In genomic region chr21:28738882-28739281, GRCh38 we compare ENCODE assay signal across 16 cellular contexts.
DNase-seq lines count a peak whose midpoint lies in the region; ATAC-seq, FAIRE-seq and TF ChIP-seq lines count a peak whose summit lies in the region.
"Had no signal": no experiment of that assay in that cellular context is flagged by ENCODE, and none has a peak within 500 bp of the region (broad histone marks: within the 10 kb centered on the region; RNA-seq: fewer than 3 reads in every experiment).

No MANE protein-coding gene starts in this region.

- peaks cover 12% of the 10 kb centered on the region for H3K4me1 ChIP-seq in MM.1S (ENCODE audit: low read length)
- H3K4me1 ChIP-seq in osteoblast (ENCODE audit: insufficient read depth, low read length): peaks cover 13% of the 10 kb centered on the region
- H3K4me1 ChIP-seq in sigmoid colon: peaks cover 0 to 14% (median 11%) of the 10 kb centered on the region in 4 donors
- H3K4me1 ChIP-seq in pancreas: no peaks in the 10 kb centered on the region
- H3K4me1 ChIP-seq: uterus had no signal

- H3K9me2 ChIP-seq in MM.1S (replicated peaks; ENCODE audit: insufficient read depth, low read length): no peaks in the 10 kb centered on the region

- H3K9ac ChIP-seq in MM.1S (ENCODE audit: low read length): no peak overlapping the region

- peaks cover 13% of the 10 kb centered on the region; the same call in 1 of the 2 replicates for H3F3A ChIP-seq in MM.1S (ENCODE audit: insufficient read depth, low read length)

- no peak for TF ChIP-seq CTCF in MM.1S (IDR thresholded peaks at IDR 0.05; ENCODE audit: low read length)
- no peak for TF ChIP-seq CTCF in osteoblast (IDR thresholded peaks at IDR 0.05; ENCODE audit: extremely low read depth, low read depth, low read length)
- no peak for TF ChIP-seq CTCF in sigmoid colon (IDR thresholded peaks at IDR 0.05)
- TF ChIP-seq CTCF in pancreas (IDR thresholded peaks at IDR 0.05): no peak

- peak overlapping the region; percentile 35; the same call in 1 of the 2 replicates for H3K27ac ChIP-seq in MM.1S (ENCODE audit: low read length)
- no peak overlapping the region for H3K27ac ChIP-seq in osteoblast (ENCODE audit: low read depth, low read length)
- peak overlapping the region in 1 of 4 donors; percentile 4 for H3K27ac ChIP-seq in sigmoid colon
- H3K27ac ChIP-seq in pancreas: no peak overlapping the region
- H3K27ac ChIP-seq: PC-9 had no signal

- H3K36me3 ChIP-seq in MM.1S (replicated peaks; ENCODE audit: insufficient read depth, low read length) (no peaks in the 10 kb centered on the region), osteoblast (ENCODE audit: insufficient read depth, low read length) (no peaks in the 10 kb centered on the region), sigmoid colon (no peaks in the 10 kb centered on the region), pancreas (no peaks in the 10 kb centered on the region)
- H3K36me3 ChIP-seq: uterus had no signal

- FAIRE-seq in pancreas (lab: Jason Lieb, UNC): no peak

- H3K4me3 Mint-ChIP-seq in activated T-cell treated with anti-CD3 and anti-CD28 coated beads, Interleukin-2, amount 50 U/mL, for 4 hours: peak overlapping the region; percentile 3
- H3K4me3 Mint-ChIP-seq: activated CD4-positive, alpha-beta T cell treated with anti-CD3 and anti-CD28 coated beads, Interleukin-2, amount 10 ng/mL, durations not matched to agents 7 days and 5 days; activated naive CD4-positive, alpha-beta T cell treated with anti-CD3 and anti-CD28 coated beads for 36 hours; memory B cell had no signal

- peak in 1 of 2 donors; percentile 78 for ATAC-seq in activated T-cell treated with anti-CD3 and anti-CD28 coated beads, Interleukin-2, amount 50 U/mL, for 4 hours
- ATAC-seq in HG02610 (IDR thresholded peaks at IDR 0.05; ENCODE audit: unreplicated experiment) (peak; percentile 90), pancreas (no peak)
- ATAC-seq: HCT116 had no signal

- peak overlapping the region; percentile 51 for H3K4me2 ChIP-seq in MM.1S (ENCODE audit: low read depth, low read length)
- H3K4me2 ChIP-seq in osteoblast (ENCODE audit: insufficient read depth, low read length): no peak overlapping the region
- H3K4me2 ChIP-seq: PC-9 had no signal

- DNase-seq in activated T-cell treated with anti-CD3 and anti-CD28 coated beads, Interleukin-2, amount 50 U/mL, for 4 hours: no peak
- DNase-seq in activated T-cell treated with anti-CD3 and anti-CD28 coated beads, Interleukin-2, amount 50 U/mL, for 1 hour: no peak
- DNase-seq in MM.1S (peak; percentile 81), osteoblast (ENCODE audit: insufficient read length, low spot score, missing footprints) (no peak), sigmoid colon (no peak), pancreas (no peak), putamen (ENCODE audit: low spot score) (no peak)
- DNase-seq: ACHN; activated CD4-positive, alpha-beta T cell treated with anti-CD3 and anti-CD28 coated beads, Interleukin-2, amount 10 ng/mL, durations not matched to agents 7 days and 5 days; activated naive CD4-positive, alpha-beta T cell treated with anti-CD3 and anti-CD28 coated beads for 36 hours; DMS 273 treated with DMSO at 0.1 percent for 48 hours; PC-9; uterus had no signal

- H3K79me2 ChIP-seq in MM.1S (ENCODE audit: low read length) (no peaks in the 10 kb centered on the region), osteoblast (ENCODE audit: insufficient read depth, low read length) (no peaks in the 10 kb centered on the region)

- H3K9me3 Mint-ChIP-seq in activated T-cell treated with anti-CD3 and anti-CD28 coated beads, Interleukin-2, amount 50 U/mL, for 4 hours: no peaks in the 10 kb centered on the region
- H3K9me3 Mint-ChIP-seq: activated CD4-positive, alpha-beta T cell treated with anti-CD3 and anti-CD28 coated beads, Interleukin-2, amount 10 ng/mL, durations not matched to agents 7 days and 5 days; activated naive CD4-positive, alpha-beta T cell treated with anti-CD3 and anti-CD28 coated beads for 36 hours; memory B cell had no signal

- TF ChIP-seq EP300 in sigmoid colon (IDR thresholded peaks at IDR 0.05): no peak

- H3K36me3 Mint-ChIP-seq in activated T-cell treated with anti-CD3 and anti-CD28 coated beads, Interleukin-2, amount 50 U/mL, for 4 hours (ENCODE audit: insufficient read depth): peaks cover 2% of the 10 kb centered on the region
- H3K36me3 Mint-ChIP-seq: memory B cell had no signal

- 63 to 68% methylated on average over 7 of the region's 7 CpGs for WGBS in sigmoid colon, 2 donors
- 70 to 81% methylated on average over 7 of the region's 7 CpGs for WGBS in pancreas, 2 donors

- no peak for TF ChIP-seq POLR2A in sigmoid colon (IDR thresholded peaks at IDR 0.05)

- no peaks in the 10 kb centered on the region for H3K27me3 Mint-ChIP-seq in activated T-cell treated with anti-CD3 and anti-CD28 coated beads, Interleukin-2, amount 50 U/mL, for 4 hours (ENCODE audit: low read depth)
- H3K27me3 Mint-ChIP-seq: activated CD4-positive, alpha-beta T cell treated with anti-CD3 and anti-CD28 coated beads, Interleukin-2, amount 10 ng/mL, durations not matched to agents 7 days and 5 days; memory B cell had no signal

- peak overlapping the region; percentile 39; the same call in 1 of the 2 replicates for H3K4me3 ChIP-seq in MM.1S (ENCODE audit: low read length)
- H3K4me3 ChIP-seq in osteoblast (ENCODE audit: insufficient read depth, low read length): no peak overlapping the region
- H3K4me3 ChIP-seq in sigmoid colon: no peak overlapping the region
- no peak overlapping the region for H3K4me3 ChIP-seq in pancreas
- H3K4me3 ChIP-seq: PC-9, uterus had no signal

- peaks cover 7% of the 10 kb centered on the region for H3K4me1 Mint-ChIP-seq in activated T-cell treated with anti-CD3 and anti-CD28 coated beads, Interleukin-2, amount 50 U/mL, for 4 hours (ENCODE audit: low read depth)
- H3K4me1 Mint-ChIP-seq: memory B cell had no signal

- intact Hi-C loops in sigmoid colon (cut with DNase I) (no loop called here), pancreas (cut with DNase I) (loop anchor here in 1 of 3 donors (10.0 kb wide), 1 partner anchor 214 kb away; no protein-coding TSS in a partner anchor)

- H3K9me3 ChIP-seq in MM.1S (replicated peaks; ENCODE audit: insufficient read depth, low read length) (no peaks in the 10 kb centered on the region), osteoblast (ENCODE audit: low read depth, low read length) (no peaks in the 10 kb centered on the region), sigmoid colon (no peaks in the 10 kb centered on the region), pancreas (no peaks in the 10 kb centered on the region)
- H3K9me3 ChIP-seq: uterus had no signal

- H4K20me1 ChIP-seq in MM.1S (ENCODE audit: insufficient read depth, low read length) (no peaks in the 10 kb centered on the region), osteoblast (ENCODE audit: insufficient read depth, low read length) (no peaks in the 10 kb centered on the region)

- H2AFZ ChIP-seq in MM.1S (ENCODE audit: low read length): 0 out of 2 replicates have a peak overlapping the region, but pooled peaks have one; percentile 20
- H2AFZ ChIP-seq in osteoblast (ENCODE audit: low read length): peak overlapping the region; percentile 35
- H2AFZ ChIP-seq: PC-9 had no signal

- H3K27me3 ChIP-seq in MM.1S (replicated peaks; ENCODE audit: insufficient read depth, low read length): peaks cover 3% of the 10 kb centered on the region; the same call in 1 of the 2 replicates
- no peaks in the 10 kb centered on the region for H3K27me3 ChIP-seq in osteoblast (ENCODE audit: insufficient read depth, low read length)
- no peaks in the 10 kb centered on the region for H3K27me3 ChIP-seq in sigmoid colon
- no peaks in the 10 kb centered on the region for H3K27me3 ChIP-seq in pancreas
- H3K27me3 ChIP-seq: uterus had no signal
